19 cellular contexts compared by ENCODE assay signal in the genomic region with DNA sequence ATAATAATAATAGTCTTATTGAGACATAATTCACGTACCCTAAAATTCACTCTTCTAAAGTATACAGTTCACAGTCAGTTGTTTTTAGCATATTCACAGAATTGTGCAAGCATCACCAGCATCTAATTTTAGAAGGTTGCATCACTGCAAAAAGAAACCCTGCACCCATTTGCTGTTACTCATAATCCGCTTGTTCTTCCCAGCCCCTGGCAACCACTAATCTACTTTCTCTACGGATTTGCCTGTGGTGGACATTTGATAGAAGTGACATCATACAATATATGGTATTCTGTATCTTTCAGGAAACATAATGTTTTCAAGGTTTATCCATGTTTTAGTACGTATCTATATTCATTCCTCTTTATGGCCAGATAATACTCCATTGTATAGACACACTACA. TPM values are rescaled to one million over a fixed set of nuclear protein-coding genes. Genes with fewer than 3 reads are reported as not detected.
DNase-seq lines count a peak whose midpoint lies in the region; ATAC-seq and TF ChIP-seq lines count a peak whose summit lies in the region.
"Had no signal": no experiment of that assay in that cellular context is flagged by ENCODE, and none has a peak within 500 bp of the region (broad histone marks: within the 10 kb centered on the region; RNA-seq: fewer than 3 reads in every experiment).

No MANE protein-coding gene starts in this region.

- no peak overlapping the region for H3K27ac ChIP-seq in coronary artery
- H3K27ac ChIP-seq: epithelial cell of prostate had no signal

- TF ChIP-seq CTCF in coronary artery (IDR thresholded peaks at IDR 0.05) = no peak
- TF ChIP-seq CTCF in omental fat pad (IDR thresholded peaks at IDR 0.05) = no peak

- no peaks in the 10 kb centered on the region for H3K4me1 Mint-ChIP-seq in activated T-cell treated with anti-CD3 and anti-CD28 coated beads, Interleukin-2, amount 50 U/mL, for 24 hours (ENCODE audit: low read depth)
- H3K4me1 Mint-ChIP-seq: stimulated activated memory B cell treated with anti-CD40 and anti-IgM and Interleukin-4, amounts not matched to agents 10 μg/mL and 1 μg/mL and 100 μg/mL, for 72 hours had no signal

- DNase-seq in EH (ENCODE audit: low read depth) (peak; percentile 70), NOMO-1 treated with DMSO at 0.1 percent for 48 hours (lab: John Stamatoyannopoulos, UW; ENCODE audit: unreplicated experiment) (peak; percentile 76), coronary artery (ENCODE audit: low spot score) (no peak), omental fat pad (ENCODE audit: low spot score) (no peak), UCSD-AML1 (lab: John Stamatoyannopoulos, UW; ENCODE audit: unreplicated experiment) (no peak), DMS153 treated with DMSO at 0.1 percent for 48 hours (lab: John Stamatoyannopoulos, UW; ENCODE audit: unreplicated experiment) (no peak), NCI-H2196 treated with DMSO at 0.1 percent for 48 hours (lab: John Stamatoyannopoulos, UW; ENCODE audit: unreplicated experiment) (no peak)
- DNase-seq in activated T-cell treated with anti-CD3 and anti-CD28 coated beads, Interleukin-2, amount 50 U/mL, for 24 hours = no peak
- DNase-seq: activated T-cell treated with anti-CD3 and anti-CD28 coated beads, Interleukin-2, amount 50 U/mL, for 48 hours; Calu3; islet precursor cell; KBM-7; NCI-H226; SHP77 treated with DMSO at 0.1 percent for 48 hours had no signal

- peak; percentile 66 for ATAC-seq in omental fat pad (ENCODE audit: low FRiP score)
- ATAC-seq: activated CD4-positive, CD25-positive, alpha-beta regulatory T cell treated with anti-CD3 and anti-CD28 coated beads, Interleukin-2, amount 50 U/mL, for 24 hours; HCT116; stimulated activated memory B cell treated with anti-CD40 and anti-IgM and Interleukin-4, amounts not matched to agents 10 μg/mL and 1 μg/mL and 100 μg/mL, for 72 hours had no signal

- peaks cover 2% of the 10 kb centered on the region for H3K27me3 Mint-ChIP-seq in activated T-cell treated with anti-CD3 and anti-CD28 coated beads, Interleukin-2, amount 50 U/mL, for 24 hours

- H3K36me3 Mint-ChIP-seq in activated T-cell treated with anti-CD3 and anti-CD28 coated beads, Interleukin-2, amount 50 U/mL, for 24 hours (ENCODE audit: low read depth) = no peaks in the 10 kb centered on the region
- H3K36me3 Mint-ChIP-seq: stimulated activated memory B cell treated with anti-CD40 and anti-IgM and Interleukin-4, amounts not matched to agents 10 μg/mL and 1 μg/mL and 100 μg/mL, for 72 hours had no signal

- H3K4me3 ChIP-seq in coronary artery = peak overlapping the region; percentile 8

- no peaks in the 10 kb centered on the region for H3K9me3 Mint-ChIP-seq in activated T-cell treated with anti-CD3 and anti-CD28 coated beads, Interleukin-2, amount 50 U/mL, for 24 hours
- H3K9me3 Mint-ChIP-seq: neural crest cell; stimulated activated memory B cell treated with anti-CD40 and anti-IgM and Interleukin-4, amounts not matched to agents 10 μg/mL and 1 μg/mL and 100 μg/mL, for 72 hours had no signal

- H3K4me3 Mint-ChIP-seq in activated T-cell treated with anti-CD3 and anti-CD28 coated beads, Interleukin-2, amount 50 U/mL, for 24 hours = no peak overlapping the region
- H3K4me3 Mint-ChIP-seq: neural crest cell; stimulated activated memory B cell treated with anti-CD40 and anti-IgM and Interleukin-4, amounts not matched to agents 10 μg/mL and 1 μg/mL and 100 μg/mL, for 72 hours had no signal

- no peak overlapping the region for H3K27ac Mint-ChIP-seq in activated T-cell treated with anti-CD3 and anti-CD28 coated beads, Interleukin-2, amount 50 U/mL, for 24 hours
- H3K27ac Mint-ChIP-seq: stimulated activated memory B cell treated with anti-CD40 and anti-IgM and Interleukin-4, amounts not matched to agents 10 μg/mL and 1 μg/mL and 100 μg/mL, for 72 hours had no signal

RNA-seq across cellular contexts. Expression of gene FAM184A, which starts 41.5 kb away (rescaled TPM):
- 10 to 100 TPM in 1 of 4 donors, 1 to 10 TPM in 3; 3.0 to 14.3 (median 6.3) TPM for total RNA-seq in omental fat pad

Comparison
In these comparisons a context has a peak if more than half of its experiments do, and no peak if none do; other contexts are left out.
1. DNase-seq: peak in EH (single experiment) and NOMO-1 treated with DMSO at 0.1 percent for 48 hours (single experiment); none in coronary artery (single experiment), omental fat pad (single experiment), activated T-cell treated with anti-CD3 and anti-CD28 coated beads, Interleukin-2, amount 50 U/mL, for 24 hours (single experiment), UCSD-AML1 (single experiment), DMS153 treated with DMSO at 0.1 percent for 48 hours (single experiment) and NCI-H2196 treated with DMSO at 0.1 percent for 48 hours (single experiment).